ENCODE assay signal across 23 cellular contexts in the genomic region with DNA sequence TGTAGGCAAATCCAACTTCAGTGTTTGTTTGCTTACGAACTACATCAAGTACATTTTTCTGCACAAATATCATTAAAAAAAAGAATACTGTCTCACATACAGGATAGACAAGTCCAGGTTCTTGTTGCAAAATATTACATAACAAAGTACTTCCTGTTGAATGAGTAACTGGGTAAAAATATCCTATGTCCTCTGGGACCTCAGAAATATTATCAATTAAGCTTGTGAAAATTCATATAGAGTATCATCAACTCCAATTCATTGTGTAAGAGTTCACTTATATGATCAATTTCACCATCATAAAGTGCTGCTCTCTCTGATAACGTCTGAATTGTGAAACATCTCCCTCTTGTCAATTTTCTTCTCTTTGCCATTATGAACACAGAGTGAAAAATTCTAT. TPM values are rescaled to one million over a fixed set of nuclear protein-coding genes. Genes with fewer than 3 reads are reported as not detected.
DNase-seq lines count a peak whose midpoint lies in the region; ATAC-seq, FAIRE-seq and TF ChIP-seq lines count a peak whose summit lies in the region.
"Had no signal": no experiment of that assay in that cellular context is flagged by ENCODE, and none has a peak within 500 bp of the region (broad histone marks: within the 10 kb centered on the region; RNA-seq: fewer than 3 reads in every experiment).

No MANE protein-coding gene starts in this region.

- H3K4me3 ChIP-seq in psoas muscle (no peak overlapping the region), Caco-2 (ENCODE audit: low read depth, low read length) (no peak overlapping the region)
- H3K4me3 ChIP-seq: breast epithelium, gastrocnemius medialis, spleen, stomach had no signal

- FAIRE-seq in GM19239 (lab: Jason Lieb, UNC) = no peak

- POLR2A ChIA-PET in Caco-2 (lab: Charles Lee) = no interaction called here

- WGBS in psoas muscle, 3 donors = 68 to 80% (median 79%) methylated on average over 2 of the region's 2 CpGs

- peaks cover 8% of the 10 kb centered on the region for H3K4me1 Mint-ChIP-seq in Caco-2 (ENCODE audit: low read depth, unreplicated experiment)
- H3K4me1 Mint-ChIP-seq: mesothelial cell of epicardium had no signal

- no peaks in the 10 kb centered on the region for H3K9me3 Mint-ChIP-seq in Caco-2 (ENCODE audit: unreplicated experiment)
- H3K9me3 Mint-ChIP-seq: CD8-positive, alpha-beta memory T cell; mesothelial cell of epicardium had no signal

- intact Hi-C loops in psoas muscle (cut with DNase I) = no loop called here
- intact Hi-C loops in Caco-2 (cut with micrococcal nuclease; ENCODE audit: unreplicated experiment) = no loop called here

- no peak overlapping the region for H3K27ac ChIP-seq in psoas muscle
- H3K27ac ChIP-seq: breast epithelium, gastrocnemius medialis, stomach had no signal

- H3K9me3 ChIP-seq in psoas muscle (no peaks in the 10 kb centered on the region), Caco-2 (no peaks in the 10 kb centered on the region)
- H3K9me3 ChIP-seq: breast epithelium, gastrocnemius medialis, spleen, stomach had no signal

- H3K4me1 ChIP-seq in psoas muscle (peaks cover 22% of the 10 kb centered on the region), Caco-2 (no peaks in the 10 kb centered on the region)
- H3K4me1 ChIP-seq: breast epithelium had no signal

- ATAC-seq in psoas muscle = peak; percentile 42 to 68 (median 47)

- TF ChIP-seq CTCF in psoas muscle (IDR thresholded peaks at IDR 0.05) (no peak), Caco-2 (IDR thresholded peaks at IDR 0.05; ENCODE audit: insufficient read depth in 1 of 2, low read depth in 1 of 2, low read length in 1 of 2, severe bottlenecking in 1 of 2, unreplicated experiment in 1 of 2) (no peak)

- peaks cover 20% of the 10 kb centered on the region for H3K36me3 Mint-ChIP-seq in Caco-2 (ENCODE audit: insufficient read depth, unreplicated experiment)

- DNase-seq in EH (ENCODE audit: low read depth) (peak; percentile 29), NCI-H226 (peak; percentile 15), dermis microvascular lymphatic vessel endothelial cell (ENCODE audit: low read depth in 2 of 2) (peak; percentile 11 to 14), psoas muscle (no peak), GM19238 (ENCODE audit: insufficient read length, low spot score) (no peak), GM19239 (ENCODE audit: insufficient read length, low spot score) (no peak), Caco-2 (no peak)
- DNase-seq: activated CD4-positive, alpha-beta T cell treated with anti-CD3 and anti-CD28 coated beads for 4 hours; activated T-cell treated with anti-CD3 and anti-CD28 coated beads, Interleukin-2, amount 50 U/mL, for 1 hour; CD8-positive, alpha-beta memory T cell; effector memory CD4-positive, alpha-beta T cell; gastrocnemius medialis; GDM1; NCI-H187; NCI-H526; RPMI8226; spleen; stomach; T-helper 9 cell had no signal

- H3K36me3 ChIP-seq in psoas muscle (ENCODE audit: insufficient read depth in 1 of 2, low read depth in 1 of 2) (peaks cover 0 to 15% of the 10 kb centered on the region in 2 donors), Caco-2 (ENCODE audit: control insufficient read depth, insufficient read depth, low read length) (no peaks in the 10 kb centered on the region)
- H3K36me3 ChIP-seq: breast epithelium, gastrocnemius medialis had no signal

- H3K27me3 ChIP-seq in psoas muscle (ENCODE audit: insufficient read depth in 3 of 3, low read length in 2 of 3) (no peaks in the 10 kb centered on the region), Caco-2 (replicated peaks; ENCODE audit: control insufficient read depth, insufficient read depth, low read length) (no peaks in the 10 kb centered on the region)
- H3K27me3 ChIP-seq: breast epithelium, gastrocnemius medialis, spleen, stomach had no signal

- no peak overlapping the region for H3K4me3 Mint-ChIP-seq in Caco-2 (ENCODE audit: unreplicated experiment)
- H3K4me3 Mint-ChIP-seq: activated naive CD8-positive, alpha-beta T cell; CD8-positive, alpha-beta memory T cell; mesothelial cell of epicardium had no signal

- CTCF ChIA-PET in Caco-2 (lab: Charles Lee) = no interaction called here

- no TSS peak for BruUV-seq in Caco-2 (replicated peaks; lab: Mats Ljungman, UMichigan)

- H3K27ac Mint-ChIP-seq in Caco-2 (ENCODE audit: unreplicated experiment) = no peak overlapping the region
- H3K27ac Mint-ChIP-seq: mesothelial cell of epicardium had no signal

- H3K27me3 Mint-ChIP-seq in Caco-2 (ENCODE audit: insufficient read depth, unreplicated experiment) = no peaks in the 10 kb centered on the region
- H3K27me3 Mint-ChIP-seq: activated naive CD8-positive, alpha-beta T cell; CD8-positive, alpha-beta memory T cell had no signal

RNA-seq across cellular contexts. Expression of a gene that starts 22.6 kb away (rescaled TPM):
- total RNA-seq in dermis microvascular lymphatic vessel endothelial cell (33.2 and 34.0 TPM in 2 replicates), psoas muscle (10 to 100 TPM; 15.1 to 29.4 (median 20.6) TPM), Caco-2 (2022) (59.4 and 65.2 TPM in 2 replicates)
- 10 to 100 TPM in 2 of 3 donors, 1 to 10 TPM in 1; 8.8 to 23.7 (median 17.6) TPM for polyA plus RNA-seq in psoas muscle

RNA-seq across cellular contexts. Expression of a gene that starts 56.8 kb away (rescaled TPM):
- total RNA-seq in dermis microvascular lymphatic vessel endothelial cell (under 0.01 TPM in 1 of 2 replicates, not detected in the other), psoas muscle (100 to 1,000 TPM; 216 to 376 (median 312) TPM), Caco-2 (2022) (not detected in 2 replicates)
- 100 to 1,000 TPM in 1 of 3 donors, 10 to 100 TPM in 2; 24.3 to 117 (median 97.4) TPM for polyA plus RNA-seq in psoas muscle
- total RNA-seq: CD8-positive, alpha-beta memory T cell; mesothelial cell of epicardium; omental fat pad had no signal
- polyA plus RNA-seq: CD8-positive, alpha-beta memory T cell had no signal

Comparison
In these comparisons a context has a peak if more than half of its experiments do, and no peak if none do; other contexts are left out.
1. DNase-seq: peak in EH (single experiment), NCI-H226 (single experiment) and dermis microvascular lymphatic vessel endothelial cell (2 of 2); none in psoas muscle (0 of 2), GM19238 (single experiment), GM19239 (single experiment) and Caco-2 (0 of 2).
2. RNA of a gene that starts 56.8 kb away (total RNA-seq): 216 to 376 TPM in psoas muscle; not detected in Caco-2 and under 0.01 TPM in dermis microvascular lymphatic vessel endothelial cell; every median in the first group is over 100 times any median in the second.